In genomic region chr18:59674534-59674933, GRCh38 we compare ENCODE assay signal across 23 cellular contexts. TPM values are rescaled to one million over a fixed set of nuclear protein-coding genes. Genes with fewer than 3 reads are reported as not detected.
DNase-seq lines count a peak whose midpoint lies in the region; ATAC-seq and TF ChIP-seq lines count a peak whose summit lies in the region.
"Had no signal": no experiment of that assay in that cellular context is flagged by ENCODE, and none has a peak within 500 bp of the region (broad histone marks: within the 10 kb centered on the region; RNA-seq: fewer than 3 reads in every experiment).

No MANE protein-coding gene starts in this region.

- H3K36me3 ChIP-seq in IMR-90 (ENCODE audit: control insufficient read depth, insufficient read depth, low read length) (no peaks in the 10 kb centered on the region), adipocyte (ENCODE audit: control insufficient read depth, insufficient read depth, low read length, severe bottlenecking) (no peaks in the 10 kb centered on the region), neural progenitor cell (no peaks in the 10 kb centered on the region)
- H3K36me3 ChIP-seq: BE2C; BLaER1 treated with 17β-estradiol and CSF1 and Interleukin-3, amounts not matched to agents 10 nM and 100 nM had no signal

- H2AK9ac ChIP-seq in IMR-90 (replicated peaks; ENCODE audit: low read depth, low read length, poor library complexity) = no peak overlapping the region

- no peak overlapping the region for H3K27ac Mint-ChIP-seq in neural progenitor cell
- H3K27ac Mint-ChIP-seq: CD14-positive monocyte; CD4-positive, alpha-beta T cell; CD8-positive, alpha-beta memory T cell had no signal

- H3K4me2 ChIP-seq in IMR-90 (ENCODE audit: low read depth, low read length) = no peak overlapping the region
- peak overlapping the region; percentile 70 for H3K4me2 ChIP-seq in neural progenitor cell
- H3K4me2 ChIP-seq: A549; BLaER1 treated with 17β-estradiol and CSF1 and Interleukin-3, amounts not matched to agents 10 nM and 100 nM had no signal

- no peak overlapping the region for H4K8ac ChIP-seq in IMR-90 (ENCODE audit: low read depth in 2 of 2, low read length in 2 of 2)

- H2BK15ac ChIP-seq in IMR-90 (ENCODE audit: low read depth, low read length) = no peak overlapping the region

- H3K9me1 ChIP-seq in IMR-90 (ENCODE audit: insufficient read depth, low read length) = 0 out of 2 replicates have a peak, but pooled peaks cover 5% of the 10 kb centered on the region

- no peak overlapping the region for H3K27ac ChIP-seq in IMR-90 (ENCODE audit: insufficient read depth, low read length)
- H3K27ac ChIP-seq in neural progenitor cell = no peak overlapping the region
- no peak overlapping the region for H3K27ac ChIP-seq in substantia nigra (ENCODE audit: low read depth, low read length, poor library complexity, severe bottlenecking)
- H3K27ac ChIP-seq: A549; BLaER1 treated with 17β-estradiol and CSF1 and Interleukin-3, amounts not matched to agents 10 nM and 100 nM; GM23248 had no signal

- H3K36me3 Mint-ChIP-seq in neural progenitor cell = no peaks in the 10 kb centered on the region
- H3K36me3 Mint-ChIP-seq: CD14-positive monocyte; CD8-positive, alpha-beta memory T cell had no signal

- dilution Hi-C loops in IMR-90 (cut with HindIII; ENCODE audit: low sequenced_read_pairs, unreplicated experiment) = no loop called here

- H4K5ac ChIP-seq in IMR-90 (ENCODE audit: low read depth, low read length) = no peak overlapping the region

- no peak overlapping the region for H3K4me3 ChIP-seq in IMR-90 (ENCODE audit: insufficient read depth, low read depth, low read length)
- H3K4me3 ChIP-seq in adipocyte (ENCODE audit: low read length) = no peak overlapping the region
- no peak overlapping the region for H3K4me3 ChIP-seq in neural progenitor cell
- H3K4me3 ChIP-seq: A549; BLaER1 treated with 17β-estradiol and CSF1 and Interleukin-3, amounts not matched to agents 10 nM and 100 nM; GM12878; GM23248 had no signal

- H3K9ac ChIP-seq in IMR-90 (ENCODE audit: low read depth, low read length) = no peak overlapping the region
- H3K9ac ChIP-seq in adipocyte (ENCODE audit: low read length) = no peak overlapping the region
- H3K9ac ChIP-seq in neural progenitor cell = no peak overlapping the region
- H3K9ac ChIP-seq: BLaER1 treated with 17β-estradiol and CSF1 and Interleukin-3, amounts not matched to agents 10 nM and 100 nM; GM23248 had no signal

- H3K14ac ChIP-seq in IMR-90 (replicated peaks; ENCODE audit: low read depth, low read length) = no peak overlapping the region

- H2AFZ ChIP-seq in IMR-90 (replicated peaks; ENCODE audit: low read length, poor library complexity) (no peak overlapping the region), neural progenitor cell (replicated peaks) (no peak overlapping the region)
- H2AFZ ChIP-seq: GM23248 had no signal

- no peaks in the 10 kb centered on the region for H3K9me3 Mint-ChIP-seq in neural progenitor cell
- H3K9me3 Mint-ChIP-seq: CD14-positive monocyte; CD4-positive, alpha-beta T cell had no signal

- H2BK5ac ChIP-seq in IMR-90 (ENCODE audit: low read depth, low read length, poor library complexity, severe bottlenecking) = no peak overlapping the region

- no peaks in the 10 kb centered on the region for H3K27me3 ChIP-seq in IMR-90 (ENCODE audit: control insufficient read depth, insufficient read depth, low read length)
- no peaks in the 10 kb centered on the region for H3K27me3 ChIP-seq in adipocyte (replicated peaks; ENCODE audit: control insufficient read depth, insufficient read depth, low read length)
- H3K27me3 ChIP-seq in neural progenitor cell = no peaks in the 10 kb centered on the region
- H3K27me3 ChIP-seq: BE2C; BLaER1 treated with 17β-estradiol and CSF1 and Interleukin-3, amounts not matched to agents 10 nM and 100 nM had no signal

- in situ Hi-C loops in IMR-90 (cut with MboI; ENCODE audit: low sequenced_read_pairs) = no loop called here

- no peak overlapping the region for H4K91ac ChIP-seq in IMR-90 (ENCODE audit: insufficient read depth, low read depth, low read length)

- H3K4me1 ChIP-seq in IMR-90 (ENCODE audit: control insufficient read depth, insufficient read depth, low read length) (peaks cover 12% of the 10 kb centered on the region; the same call in 1 of the 2 replicates), adipocyte (ENCODE audit: control insufficient read depth, insufficient read depth, low read length) (peaks cover 42% of the 10 kb centered on the region), neural progenitor cell (peaks cover 28% of the 10 kb centered on the region)
- H3K4me1 ChIP-seq: A549; BE2C; BLaER1 treated with 17β-estradiol and CSF1 and Interleukin-3, amounts not matched to agents 10 nM and 100 nM had no signal

- H2BK120ac ChIP-seq in IMR-90 (ENCODE audit: low read depth, low read length) = no peak overlapping the region

- no peaks in the 10 kb centered on the region for H3K9me3 ChIP-seq in IMR-90 (ENCODE audit: control insufficient read depth, insufficient read depth, low read length)
- H3K9me3 ChIP-seq in adipocyte (ENCODE audit: control insufficient read depth, low read length) = no peaks in the 10 kb centered on the region
- H3K9me3 ChIP-seq in neural progenitor cell (ENCODE audit: low read depth) = no peaks in the 10 kb centered on the region
- H3K9me3 ChIP-seq: A549; BE2C; BLaER1 treated with 17β-estradiol and CSF1 and Interleukin-3, amounts not matched to agents 10 nM and 100 nM had no signal

- H3K56ac ChIP-seq in IMR-90 (ENCODE audit: extremely low read depth, insufficient read depth, low read length) = no peak overlapping the region

- no peak for TF ChIP-seq RAD21 in IMR-90 (IDR thresholded peaks at IDR 0.05; ENCODE audit: low read length)

- peaks cover 37 to 61% of the 10 kb centered on the region in 2 experiments for H3K79me1 ChIP-seq in IMR-90 (ENCODE audit: low read depth in 1 of 2, low read length in 2 of 2)

- CTCF ChIA-PET in IMR-90 (lab: Yijun Ruan, JAX) = interaction anchor here (1.2 to 1.7 kb wide), 2 partner anchors 22 to 151 kb away, joined by 3 to 4 read pairs; partner anchors contain the start of gene CCBE1

- intact Hi-C loops in IMR-90 (cut with micrococcal nuclease) = no loop called here

- no peaks in the 10 kb centered on the region for H3K79me2 ChIP-seq in neural progenitor cell (ENCODE audit: low read depth)

- no peak overlapping the region for H2BK20ac ChIP-seq in IMR-90 (ENCODE audit: low read depth, low read length)

- no peak overlapping the region for H3K23ac ChIP-seq in IMR-90 (ENCODE audit: low read depth, low read length)

- ATAC-seq in IMR-90 (ENCODE audit: low read depth) = no peak
- ATAC-seq: A549, GM12878 had no signal

- TF ChIP-seq CTCF in IMR-90 (conservative IDR thresholded peaks at IDR 0.05; ENCODE audit: low read depth, low read length) = no peak
- no peak for TF ChIP-seq CTCF in neural progenitor cell (IDR thresholded peaks at IDR 0.05)

- H3F3A ChIP-seq in neural progenitor cell (ENCODE audit: low read depth) = peaks cover 4% of the 10 kb centered on the region

- no peak for TF ChIP-seq POLR2A in IMR-90 (IDR thresholded peaks at IDR 0.05; ENCODE audit: low read depth, low read length)

- no CpG with 5 or more reads among the region's 2 CpGs for WGBS in IMR-90 (ENCODE audit: extremely low coverage in 2 of 2, insufficient read length in 1 of 2), 2 experiments

- H3K27me3 Mint-ChIP-seq in neural progenitor cell (ENCODE audit: insufficient read depth, low read depth) = peaks cover 2% of the 10 kb centered on the region
- H3K27me3 Mint-ChIP-seq: CD4-positive, alpha-beta T cell had no signal

- DNase-seq in IMR-90 (no peak), adipocyte (ENCODE audit: low read depth) (peak; percentile 38), neural progenitor cell (ENCODE audit: low spot score) (no peak), substantia nigra (lab: John Stamatoyannopoulos, UW) (no peak), iPS-NIHi11 (ENCODE audit: low spot score) (no peak), dermis blood vessel endothelial cell (no peak)
- DNase-seq: 8988T; ACHN; AML-193; BE2C; CD4-positive, alpha-beta T cell; CD8-positive, alpha-beta memory T cell; DMS 273 treated with DMSO at 0.1 percent for 48 hours; DMS79; EL; GDM1; GM23248; H7; HCEC 1CT had no signal

- H3K4ac ChIP-seq in IMR-90 (ENCODE audit: low read depth, low read length) = no peak overlapping the region

- POLR2A ChIA-PET in IMR-90 (lab: Charles Lee; ENCODE audit: unreplicated experiment) = no interaction called here

- no peak overlapping the region for H3K4me3 Mint-ChIP-seq in neural progenitor cell
- H3K4me3 Mint-ChIP-seq: CD14-positive monocyte; CD4-positive, alpha-beta T cell; CD8-positive, alpha-beta memory T cell had no signal

- H2AK5ac ChIP-seq in IMR-90 (ENCODE audit: low read depth, low read length) = no peak overlapping the region

- H3K18ac ChIP-seq in IMR-90 (ENCODE audit: low read depth, low read length) = peak overlapping the region; percentile 56; the same call in 1 of the 2 replicates

- peaks cover 6% of the 10 kb centered on the region for H3K4me1 Mint-ChIP-seq in neural progenitor cell
- H3K4me1 Mint-ChIP-seq: CD14-positive monocyte; CD8-positive, alpha-beta memory T cell had no signal

- BruUV-seq in IMR-90 (replicated peaks; lab: Mats Ljungman, UMichigan) = no TSS peak

- H4K20me1 ChIP-seq in IMR-90 (ENCODE audit: insufficient read depth, low read length) = peaks cover 15% of the 10 kb centered on the region
- no peaks in the 10 kb centered on the region for H4K20me1 ChIP-seq in neural progenitor cell (ENCODE audit: low read depth)
- H4K20me1 ChIP-seq: BLaER1 treated with 17β-estradiol and CSF1 and Interleukin-3, amounts not matched to agents 10 nM and 100 nM had no signal

TF ChIP-seq in IMR-90, 13 proteins besides CTCF, POLR2A, EP300 and RAD21:
- TF ChIP-seq NFE2L2 (IDR thresholded peaks at IDR 0.05; ENCODE audit: low read depth, low read length) (no peak), BHLHE40 (IDR thresholded peaks at IDR 0.05; ENCODE audit: low read depth, low read length) (no peak), CEBPB (IDR thresholded peaks at IDR 0.05; ENCODE audit: low read depth, low read length) (peak; percentile 78), MAZ (IDR thresholded peaks at IDR 0.05; ENCODE audit: borderline replicate concordance, low read depth, low read length) (no peak)
- TF ChIP-seq, protein P1, sequence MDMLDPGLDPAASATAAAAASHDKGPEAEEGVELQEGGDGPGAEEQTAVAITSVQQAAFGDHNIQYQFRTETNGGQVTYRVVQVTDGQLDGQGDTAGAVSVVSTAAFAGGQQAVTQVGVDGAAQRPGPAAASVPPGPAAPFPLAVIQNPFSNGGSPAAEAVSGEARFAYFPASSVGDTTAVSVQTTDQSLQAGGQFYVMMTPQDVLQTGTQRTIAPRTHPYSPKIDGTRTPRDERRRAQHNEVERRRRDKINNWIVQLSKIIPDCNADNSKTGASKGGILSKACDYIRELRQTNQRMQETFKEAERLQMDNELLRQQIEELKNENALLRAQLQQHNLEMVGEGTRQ (IDR thresholded peaks at IDR 0.05; ENCODE audit: low read depth, low read length) = no peak

RNA-seq across cellular contexts. Expression of gene CCBE1, which starts 22.7 kb away (rescaled TPM):
- 93.9 and 148 TPM in 2 replicates for total RNA-seq in IMR-90 (2012; rRNA removed)
- polyA plus RNA-seq in IMR-90 (2012; rRNA removed) = 64.8 and 65.1 TPM in 2 replicates
- 37.7 and 114 TPM in 2 replicates for polyA plus RNA-seq in IMR-90 (2012; cell fraction: cytosol; rRNA removed)
- 22.9 and 25.9 TPM in 2 replicates for polyA plus RNA-seq in IMR-90 (2012; cell fraction: nucleus; rRNA removed; ENCODE audit: low replicate concordance)
- 2.9 and 6.4 TPM in 2 replicates for total RNA-seq in neural progenitor cell (ENCODE audit: low replicate concordance)
- 0.14 and 0.68 TPM in 2 replicates for total RNA-seq in dermis blood vessel endothelial cell
- total RNA-seq: CD4-positive, alpha-beta T cell; CD8-positive, alpha-beta memory T cell had no signal
- polyA plus RNA-seq: CD14-positive monocyte; CD8-positive, alpha-beta memory T cell had no signal

Comparison
In these comparisons a context has a peak if more than half of its experiments do, and no peak if none do; other contexts are left out.
1. RNA of gene CCBE1, which starts 22.7 kb away (total RNA-seq): 93.9 to 148 TPM in IMR-90; 2.9 to 6.4 TPM in neural progenitor cell and 0.14 to 0.68 TPM in dermis blood vessel endothelial cell; every median in the first group is over 10 times any median in the second.